ENCODE assay signal across 8 cellular contexts in the genomic region with DNA sequence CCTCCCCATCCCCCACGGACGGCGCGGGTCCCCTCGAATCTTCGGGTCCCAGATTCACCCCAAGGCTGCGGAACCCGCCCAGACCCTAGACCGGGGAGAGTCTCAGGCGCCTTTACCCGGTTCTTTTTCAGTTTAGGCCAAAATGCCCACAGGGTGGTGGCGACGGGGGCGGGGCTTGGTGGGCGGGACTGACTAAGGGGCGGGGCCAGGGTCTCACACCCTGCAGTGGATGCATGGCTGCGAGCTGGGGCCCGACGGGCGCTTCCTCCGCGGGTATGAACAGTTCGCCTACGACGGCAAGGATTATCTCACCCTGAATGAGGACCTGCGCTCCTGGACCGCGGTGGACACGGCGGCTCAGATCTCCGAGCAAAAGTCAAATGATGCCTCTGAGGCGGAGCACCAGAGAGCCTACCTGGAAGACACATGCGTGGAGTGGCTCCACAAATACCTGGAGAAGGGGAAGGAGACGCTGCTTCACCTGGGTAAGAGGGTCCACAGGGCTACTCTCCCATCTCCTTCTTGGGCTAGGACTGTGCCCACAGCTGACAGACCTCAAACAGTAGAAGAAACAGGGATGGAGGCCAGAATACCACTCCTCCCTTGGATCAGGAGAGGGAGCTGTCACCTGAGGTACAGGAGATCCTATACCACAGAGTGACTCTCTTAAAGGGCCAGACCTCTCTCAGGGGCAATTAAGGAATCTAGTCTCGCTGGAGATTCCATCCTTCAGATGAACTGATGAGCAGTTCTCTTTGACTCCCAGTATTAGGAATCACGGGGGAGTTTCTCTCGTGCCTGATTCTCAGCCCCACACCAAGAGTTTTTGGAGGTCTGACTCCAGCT. TPM values are rescaled to one million over a fixed set of nuclear protein-coding genes. Genes with fewer than 3 reads are reported as not detected.
A peak's percentile ranks its signal among the peaks of the same experiment; 100 is the strongest.
DNase-seq lines count a peak whose midpoint lies in the region; ATAC-seq and TF ChIP-seq lines count a peak whose summit lies in the region.

No MANE protein-coding gene starts in this region.

- peak overlapping the region; percentile 90 for H3K27ac ChIP-seq in ACC112 (ENCODE audit: low read depth, low read length)

- no peak for TF ChIP-seq CTCF in choroid plexus epithelial cell (conservative IDR thresholded peaks at IDR 0.05; ENCODE audit: low read depth, low read length)

- POLR2A ChIA-PET in activated CD4-positive, alpha-beta T cell treated with anti-CD3 and anti-CD28 coated beads for 36 hours (lab: Charles Lee): interaction anchor here (0.9 to 5.3 kb wide), 5 partner anchors 20 to 125 kb away, joined by 4 to 45 read pairs (median 6); a partner anchor contains a TSS

- peak overlapping the region; percentile 96 for H3K4me3 ChIP-seq in ACC112 (ENCODE audit: low read depth, low read length)
- peak overlapping the region; percentile 59 for H3K4me3 ChIP-seq in MG63
- peak overlapping the region; percentile 96 for H3K4me3 ChIP-seq in choroid plexus epithelial cell (ENCODE audit: low read depth, low read length)

- no peaks in the 10 kb centered on the region for H3K9me3 ChIP-seq in MG63

- H3K27me3 ChIP-seq in ACC112 (ENCODE audit: insufficient read depth, low read length) (no peaks in the 10 kb centered on the region), MG63 (no peaks in the 10 kb centered on the region)

- H3K79me2 ChIP-seq in ACC112 (ENCODE audit: control insufficient read depth, insufficient read depth, low read length, unreplicated experiment): peaks cover 33% of the 10 kb centered on the region

- peak overlapping the region; percentile 45 for H2AFZ ChIP-seq in ACC112 (ENCODE audit: low read length, unreplicated experiment)

- no peaks in the 10 kb centered on the region for H3K27me3 Mint-ChIP-seq in activated CD4-positive, alpha-beta T cell treated with anti-CD3 and anti-CD28 coated beads for 36 hours

- intact Hi-C loops in activated CD4-positive, alpha-beta T cell treated with anti-CD3 and anti-CD28 coated beads for 36 hours (cut with DNase I, micrococcal nuclease): loop anchor here (1.0 to 5.0 kb wide), 4 partner anchors 19 to 232 kb away; a partner anchor contains a TSS

- no peaks in the 10 kb centered on the region for H3K9me3 Mint-ChIP-seq in activated CD4-positive, alpha-beta T cell treated with anti-CD3 and anti-CD28 coated beads for 36 hours (ENCODE audit: low read depth)

- DNase-seq in MG63 (peak; percentile 27), choroid plexus epithelial cell (ENCODE audit: low read depth) (peak; percentile 74), left kidney (ENCODE audit: low read depth, low spot score) (peak; percentile 77)
- peak; percentile 94 for DNase-seq in activated CD4-positive, alpha-beta T cell treated with anti-CD3 and anti-CD28 coated beads for 36 hours
- DNase-seq in stimulated activated CD4-positive, alpha-beta T cell treated with anti-CD3 and anti-CD28 coated beads, Interleukin-4, amount 100 ng/mL, for 24 hours: peak; percentile 86

- H3K4me3 Mint-ChIP-seq in activated CD4-positive, alpha-beta T cell treated with anti-CD3 and anti-CD28 coated beads for 36 hours: peak overlapping the region; percentile 95

- ATAC-seq in GM19372 (IDR thresholded peaks at IDR 0.05; ENCODE audit: low read depth, unreplicated experiment) (peak; percentile 29), HG02870 (IDR thresholded peaks at IDR 0.05; ENCODE audit: unreplicated experiment) (no peak)
- ATAC-seq in activated CD4-positive, alpha-beta T cell treated with anti-CD3 and anti-CD28 coated beads for 36 hours: peak; percentile 43

- H3K27ac Mint-ChIP-seq in activated CD4-positive, alpha-beta T cell treated with anti-CD3 and anti-CD28 coated beads for 36 hours: peak overlapping the region; percentile 98

- peaks cover 56% of the 10 kb centered on the region for H3K36me3 Mint-ChIP-seq in activated CD4-positive, alpha-beta T cell treated with anti-CD3 and anti-CD28 coated beads for 36 hours (ENCODE audit: low read depth)

- peaks cover 52% of the 10 kb centered on the region for H3K4me1 Mint-ChIP-seq in activated CD4-positive, alpha-beta T cell treated with anti-CD3 and anti-CD28 coated beads for 36 hours

- CTCF ChIA-PET in activated CD4-positive, alpha-beta T cell treated with anti-CD3 and anti-CD28 coated beads for 36 hours (lab: Charles Lee): interaction anchor here (0.6 to 8.0 kb wide), 8 partner anchors 11 to 668 kb away, joined by 3 to 152 read pairs (median 4); a partner anchor contains a TSS

- peaks cover 39% of the 10 kb centered on the region; the same call in 1 of the 2 replicates for H3K36me3 ChIP-seq in ACC112 (ENCODE audit: insufficient read depth, low read length)
- H3K36me3 ChIP-seq in MG63: no peaks in the 10 kb centered on the region

- H3K4me1 ChIP-seq in ACC112 (ENCODE audit: control insufficient read depth, insufficient read depth, low read length, unreplicated experiment): peaks cover 18% of the 10 kb centered on the region

RNA-seq across cellular contexts. Expression of a gene that starts 0.9 kb away (rescaled TPM):
- 25.6 and 28.9 TPM in 2 replicates for total RNA-seq in MG63 (2014; rRNA removed; shearing (Covaris generic); ENCODE audit: low replicate concordance)
- total RNA-seq in activated CD4-positive, alpha-beta T cell treated with anti-CD3 and anti-CD28 coated beads for 36 hours: 100 to 1,000 TPM; 451 to 502 TPM

Comparison
In these comparisons a context has a peak if more than half of its experiments do, and no peak if none do; other contexts are left out.
1. DNase-seq: peak in every context shown above with its lines; median percentile 94 in activated CD4-positive, alpha-beta T cell treated with anti-CD3 and anti-CD28 coated beads for 36 hours; 86 in stimulated activated CD4-positive, alpha-beta T cell treated with anti-CD3 and anti-CD28 coated beads, Interleukin-4, amount 100 ng/mL, for 24 hours; 77 in left kidney; 74 in choroid plexus epithelial cell; 27 in MG63.
2. RNA of a gene that starts 0.9 kb away (total RNA-seq): 451 to 502 TPM in activated CD4-positive, alpha-beta T cell treated with anti-CD3 and anti-CD28 coated beads for 36 hours; 25.6 to 28.9 TPM in MG63; every median in the first group is over 10 times any median in the second.
3. Peak in every context shown above with its lines, with median percentiles within 50 percentile points of each other: H3K4me3 ChIP-seq.